In the genomic region with DNA sequence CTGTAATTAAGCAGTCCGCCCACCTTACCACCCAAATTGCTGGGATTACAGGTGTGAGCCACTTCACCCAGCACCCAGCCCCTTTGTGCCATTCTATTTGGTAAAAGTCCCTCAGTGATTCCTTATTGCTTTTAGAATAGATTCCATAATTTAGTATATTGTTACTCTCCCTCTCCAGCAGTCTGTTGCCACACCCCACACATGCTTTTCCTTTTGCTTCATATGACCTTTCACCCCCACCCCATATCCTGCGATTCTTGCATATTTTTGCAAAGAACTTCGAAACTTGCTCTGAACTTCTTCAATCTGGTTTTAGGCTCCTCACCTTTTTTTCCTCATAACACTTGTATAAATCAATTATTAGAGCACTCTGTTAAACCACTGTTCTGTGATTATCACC, we compare ENCODE assay signal across 1 cellular context.
TF ChIP-seq lines count a peak whose summit lies in the region.

No MANE protein-coding gene starts in this region.

TF ChIP-seq in WTC11, 78 proteins besides CTCF, POLR2A, EP300 and RAD21 (continued from another document):
- TF ChIP-seq, protein P1, sequence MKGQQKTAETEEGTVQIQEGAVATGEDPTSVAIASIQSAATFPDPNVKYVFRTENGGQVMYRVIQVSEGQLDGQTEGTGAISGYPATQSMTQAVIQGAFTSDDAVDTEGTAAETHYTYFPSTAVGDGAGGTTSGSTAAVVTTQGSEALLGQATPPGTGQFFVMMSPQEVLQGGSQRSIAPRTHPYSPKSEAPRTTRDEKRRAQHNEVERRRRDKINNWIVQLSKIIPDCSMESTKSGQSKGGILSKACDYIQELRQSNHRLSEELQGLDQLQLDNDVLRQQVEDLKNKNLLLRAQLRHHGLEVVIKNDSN (CRISPR knock-in tag; IDR thresholded peaks at IDR 0.05), result no peak
- TF ChIP-seq GRHL2 (CRISPR knock-in tag; IDR thresholded peaks at IDR 0.05; ENCODE audit: insufficient replicate concordance, severe bottlenecking), result no peak
- TF ChIP-seq, protein P2, sequence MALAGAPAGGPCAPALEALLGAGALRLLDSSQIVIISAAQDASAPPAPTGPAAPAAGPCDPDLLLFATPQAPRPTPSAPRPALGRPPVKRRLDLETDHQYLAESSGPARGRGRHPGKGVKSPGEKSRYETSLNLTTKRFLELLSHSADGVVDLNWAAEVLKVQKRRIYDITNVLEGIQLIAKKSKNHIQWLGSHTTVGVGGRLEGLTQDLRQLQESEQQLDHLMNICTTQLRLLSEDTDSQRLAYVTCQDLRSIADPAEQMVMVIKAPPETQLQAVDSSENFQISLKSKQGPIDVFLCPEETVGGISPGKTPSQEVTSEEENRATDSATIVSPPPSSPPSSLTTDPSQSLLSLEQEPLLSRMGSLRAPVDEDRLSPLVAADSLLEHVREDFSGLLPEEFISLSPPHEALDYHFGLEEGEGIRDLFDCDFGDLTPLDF (CRISPR knock-in tag; IDR thresholded peaks at IDR 0.05), result no peak
- no peak for TF ChIP-seq ZNF317 (CRISPR knock-in tag; IDR thresholded peaks at IDR 0.05; ENCODE audit: borderline replicate concordance, low read depth)
- TF ChIP-seq SP1 (CRISPR knock-in tag; conservative IDR thresholded peaks at IDR 0.05), result no peak
- no peak for TF ChIP-seq IRF2 (CRISPR knock-in tag; IDR thresholded peaks at IDR 0.05; ENCODE audit: borderline replicate concordance, low read depth)
- TF ChIP-seq, protein P3, sequence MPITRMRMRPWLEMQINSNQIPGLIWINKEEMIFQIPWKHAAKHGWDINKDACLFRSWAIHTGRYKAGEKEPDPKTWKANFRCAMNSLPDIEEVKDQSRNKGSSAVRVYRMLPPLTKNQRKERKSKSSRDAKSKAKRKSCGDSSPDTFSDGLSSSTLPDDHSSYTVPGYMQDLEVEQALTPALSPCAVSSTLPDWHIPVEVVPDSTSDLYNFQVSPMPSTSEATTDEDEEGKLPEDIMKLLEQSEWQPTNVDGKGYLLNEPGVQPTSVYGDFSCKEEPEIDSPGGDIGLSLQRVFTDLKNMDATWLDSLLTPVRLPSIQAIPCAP (CRISPR knock-in tag; IDR thresholded peaks at IDR 0.05), result no peak
- TF ChIP-seq JUN (CRISPR knock-in tag; IDR thresholded peaks at IDR 0.05), result no peak
- TF ChIP-seq, protein P4, sequence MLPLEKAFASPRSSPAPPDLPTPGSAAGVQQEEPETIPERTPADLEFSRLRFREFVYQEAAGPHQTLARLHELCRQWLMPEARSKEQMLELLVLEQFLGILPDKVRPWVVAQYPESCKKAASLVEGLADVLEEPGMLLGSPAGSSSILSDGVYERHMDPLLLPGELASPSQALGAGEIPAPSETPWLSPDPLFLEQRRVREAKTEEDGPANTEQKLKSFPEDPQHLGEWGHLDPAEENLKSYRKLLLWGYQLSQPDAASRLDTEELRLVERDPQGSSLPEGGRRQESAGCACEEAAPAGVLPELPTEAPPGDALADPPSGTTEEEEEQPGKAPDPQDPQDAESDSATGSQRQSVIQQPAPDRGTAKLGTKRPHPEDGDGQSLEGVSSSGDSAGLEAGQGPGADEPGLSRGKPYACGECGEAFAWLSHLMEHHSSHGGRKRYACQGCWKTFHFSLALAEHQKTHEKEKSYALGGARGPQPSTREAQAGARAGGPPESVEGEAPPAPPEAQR (CRISPR knock-in tag; IDR thresholded peaks at IDR 0.05), result no peak
